Comparison of ENCODE assay signal across 16 cellular contexts in the genomic region with DNA sequence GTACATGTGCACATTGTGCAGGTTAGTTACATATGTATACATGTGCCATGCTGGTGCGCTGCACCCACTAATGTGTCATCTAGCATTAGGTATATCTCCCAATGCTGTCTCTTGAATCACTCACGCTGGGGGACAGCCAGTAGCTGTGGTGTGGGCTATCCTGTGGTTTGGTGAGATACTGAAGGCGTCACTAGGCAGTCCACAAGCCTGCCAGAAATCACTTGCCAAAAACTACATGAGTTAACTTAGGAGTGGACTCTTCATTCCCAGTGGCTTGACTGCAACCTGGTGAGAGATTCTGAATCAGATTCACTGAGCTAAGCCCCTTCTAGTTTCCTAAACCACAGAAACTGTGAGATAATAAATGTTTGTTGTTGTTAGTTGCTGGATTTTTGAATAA.
A peak's percentile ranks its signal among the peaks of the same experiment; 100 is the strongest.
DNase-seq lines count a peak whose midpoint lies in the region; ATAC-seq and TF ChIP-seq lines count a peak whose summit lies in the region.
"Had no signal": no experiment of that assay in that cellular context is flagged by ENCODE, and none has a peak within 500 bp of the region (broad histone marks: within the 10 kb centered on the region; RNA-seq: fewer than 3 reads in every experiment).

No MANE protein-coding gene starts in this region.

- no peaks in the 10 kb centered on the region for H3K36me3 Mint-ChIP-seq in activated CD8-positive, alpha-beta T cell treated with anti-CD3 and anti-CD28 coated beads for 36 hours (ENCODE audit: low read depth)
- H3K36me3 Mint-ChIP-seq in activated CD8-positive, alpha-beta T cell treated with anti-CD3 and anti-CD28 coated beads, Interleukin-2, amount 10 ng/mL, durations not matched to agents 7 days and 5 days (ENCODE audit: low read depth) = no peaks in the 10 kb centered on the region
- H3K36me3 Mint-ChIP-seq: activated CD8-positive, alpha-beta memory T cell treated with anti-CD3 and anti-CD28 coated beads, Interleukin-2, amount 10 ng/mL, durations not matched to agents 7 days and 5 days had no signal

- no peak overlapping the region for H3K9ac ChIP-seq in PC-3 (ENCODE audit: low read length)

- DNase-seq in activated CD8-positive, alpha-beta T cell treated with anti-CD3 and anti-CD28 coated beads for 36 hours = peak; percentile 18
- DNase-seq in activated CD8-positive, alpha-beta T cell treated with anti-CD3 and anti-CD28 coated beads, Interleukin-2, amount 10 ng/mL, durations not matched to agents 7 days and 5 days = no peak
- DNase-seq in PC-3 (peak; percentile 16), choroid plexus epithelial cell (ENCODE audit: low read depth) (peak; percentile 17), myocyte (ENCODE audit: low read depth) (peak; percentile 19), D341Med (ENCODE audit: low spot score) (no peak), CD1c-positive myeloid dendritic cell (ENCODE audit: extremely low spot score) (no peak), Kasumi-1 (lab: John Stamatoyannopoulos, UW) (no peak)
- DNase-seq: activated CD8-positive, alpha-beta memory T cell treated with anti-CD3 and anti-CD28 coated beads, Interleukin-2, amount 10 ng/mL, durations not matched to agents 7 days and 5 days; activated naive CD4-positive, alpha-beta T cell treated with anti-CD3 and anti-CD28 coated beads, Interleukin-2, amount 50 U/mL, for 16 hours; esophagus squamous epithelium; midbrain; NCI-H2171 treated with DMSO at 0.1 percent for 48 hours; NK-92 treated with Interleukin-12 subunit alpha and Interleukin-12 subunit beta, amount 100 ng/mL, for 24 hours; nucleus accumbens had no signal

- intact Hi-C loops in activated CD8-positive, alpha-beta T cell treated with anti-CD3 and anti-CD28 coated beads for 36 hours (cut with micrococcal nuclease) = no loop called here
- intact Hi-C loops in PC-3 (cut with micrococcal nuclease) = no loop called here

- H4K20me1 ChIP-seq in PC-3 (ENCODE audit: low read length) = no peaks in the 10 kb centered on the region

- TF ChIP-seq CTCF in activated CD8-positive, alpha-beta T cell treated with anti-CD3 and anti-CD28 coated beads for 36 hours (IDR thresholded peaks at IDR 0.05) = no peak
- TF ChIP-seq CTCF in PC-3 (conservative IDR thresholded peaks at IDR 0.05; ENCODE audit: low read depth, low read length) = no peak
- TF ChIP-seq CTCF in choroid plexus epithelial cell (conservative IDR thresholded peaks at IDR 0.05; ENCODE audit: low read depth, low read length) = no peak

- no peak overlapping the region for H2AFZ ChIP-seq in PC-3 (ENCODE audit: low read length)

- no peaks in the 10 kb centered on the region for H3K9me2 ChIP-seq in PC-3 (replicated peaks; ENCODE audit: low read length)

- no peaks in the 10 kb centered on the region for H3K27me3 ChIP-seq in PC-3 (ENCODE audit: low read length)
- H3K27me3 ChIP-seq: esophagus squamous epithelium had no signal

- no peaks in the 10 kb centered on the region for H3K9me3 Mint-ChIP-seq in activated CD8-positive, alpha-beta T cell treated with anti-CD3 and anti-CD28 coated beads for 36 hours
- H3K9me3 Mint-ChIP-seq in activated CD8-positive, alpha-beta T cell treated with anti-CD3 and anti-CD28 coated beads, Interleukin-2, amount 10 ng/mL, durations not matched to agents 7 days and 5 days (ENCODE audit: insufficient read depth) = no peaks in the 10 kb centered on the region

- no peak overlapping the region for H3K27ac Mint-ChIP-seq in activated CD8-positive, alpha-beta T cell treated with anti-CD3 and anti-CD28 coated beads for 36 hours
- H3K27ac Mint-ChIP-seq in activated CD8-positive, alpha-beta T cell treated with anti-CD3 and anti-CD28 coated beads, Interleukin-2, amount 10 ng/mL, durations not matched to agents 7 days and 5 days = no peak overlapping the region
- H3K27ac Mint-ChIP-seq: activated CD8-positive, alpha-beta memory T cell treated with anti-CD3 and anti-CD28 coated beads, Interleukin-2, amount 10 ng/mL, durations not matched to agents 7 days and 5 days had no signal

- H3K4me1 Mint-ChIP-seq in activated CD8-positive, alpha-beta T cell treated with anti-CD3 and anti-CD28 coated beads for 36 hours (ENCODE audit: low read depth) = peaks cover 3% of the 10 kb centered on the region
- H3K4me1 Mint-ChIP-seq in activated CD8-positive, alpha-beta T cell treated with anti-CD3 and anti-CD28 coated beads, Interleukin-2, amount 10 ng/mL, durations not matched to agents 7 days and 5 days (ENCODE audit: low read depth) = no peaks in the 10 kb centered on the region

- no peak overlapping the region for H3K4me3 ChIP-seq in PC-3 (ENCODE audit: low read length)
- no peak overlapping the region for H3K4me3 ChIP-seq in choroid plexus epithelial cell (ENCODE audit: low read depth, low read length)
- H3K4me3 ChIP-seq: esophagus squamous epithelium, skin epidermis had no signal

- no peak for ATAC-seq in activated CD8-positive, alpha-beta T cell treated with anti-CD3 and anti-CD28 coated beads for 36 hours
- ATAC-seq in activated CD8-positive, alpha-beta T cell treated with anti-CD3 and anti-CD28 coated beads, Interleukin-2, amount 10 ng/mL, durations not matched to agents 7 days and 5 days = no peak
- no peak for ATAC-seq in PC-3
- ATAC-seq: activated CD8-positive, alpha-beta memory T cell treated with anti-CD3 and anti-CD28 coated beads, Interleukin-2, amount 10 ng/mL, durations not matched to agents 7 days and 5 days had no signal

- peaks cover 8% of the 10 kb centered on the region for H3K4me1 ChIP-seq in PC-3 (ENCODE audit: insufficient read depth, low read length)

- CTCF ChIA-PET in activated CD8-positive, alpha-beta T cell treated with anti-CD3 and anti-CD28 coated beads for 36 hours (lab: Charles Lee) = no interaction called here
- CTCF ChIA-PET in activated CD8-positive, alpha-beta T cell treated with anti-CD3 and anti-CD28 coated beads, Interleukin-2, amount 10 ng/mL, durations not matched to agents 7 days and 5 days (lab: Charles Lee) = no interaction called here
- CTCF ChIA-PET in PC-3 (lab: Charles Lee) = no interaction called here

- BruUV-seq in PC-3 (replicated peaks; lab: Mats Ljungman, UMichigan) = no TSS peak

- no peak overlapping the region for H3K4me3 Mint-ChIP-seq in activated CD8-positive, alpha-beta T cell treated with anti-CD3 and anti-CD28 coated beads for 36 hours
- H3K4me3 Mint-ChIP-seq in activated CD8-positive, alpha-beta T cell treated with anti-CD3 and anti-CD28 coated beads, Interleukin-2, amount 10 ng/mL, durations not matched to agents 7 days and 5 days = no peak overlapping the region
- H3K4me3 Mint-ChIP-seq: activated CD8-positive, alpha-beta memory T cell treated with anti-CD3 and anti-CD28 coated beads, Interleukin-2, amount 10 ng/mL, durations not matched to agents 7 days and 5 days had no signal

- no peaks in the 10 kb centered on the region for H3F3A ChIP-seq in PC-3 (ENCODE audit: low read length, unreplicated experiment)

- H3K36me3 ChIP-seq in PC-3 (ENCODE audit: low read depth, low read length) = no peaks in the 10 kb centered on the region
- H3K36me3 ChIP-seq: esophagus squamous epithelium had no signal

- peaks cover 2% of the 10 kb centered on the region for H3K27me3 Mint-ChIP-seq in activated CD8-positive, alpha-beta T cell treated with anti-CD3 and anti-CD28 coated beads for 36 hours
- H3K27me3 Mint-ChIP-seq in activated CD8-positive, alpha-beta T cell treated with anti-CD3 and anti-CD28 coated beads, Interleukin-2, amount 10 ng/mL, durations not matched to agents 7 days and 5 days (ENCODE audit: low read depth) = peaks cover 3% of the 10 kb centered on the region

- H3K27ac ChIP-seq in PC-3 (ENCODE audit: low read length) = no peak overlapping the region
- H3K27ac ChIP-seq: esophagus squamous epithelium had no signal

- no peaks in the 10 kb centered on the region for H3K9me3 ChIP-seq in PC-3 (ENCODE audit: low read length)
- H3K9me3 ChIP-seq: esophagus squamous epithelium had no signal

- POLR2A ChIA-PET in activated CD8-positive, alpha-beta T cell treated with anti-CD3 and anti-CD28 coated beads for 36 hours (lab: Charles Lee) = no interaction called here
- POLR2A ChIA-PET in activated CD8-positive, alpha-beta T cell treated with anti-CD3 and anti-CD28 coated beads, Interleukin-2, amount 10 ng/mL, durations not matched to agents 7 days and 5 days (lab: Charles Lee) = no interaction called here
- POLR2A ChIA-PET in PC-3 (lab: Charles Lee; ENCODE audit: unreplicated experiment) = no interaction called here

- no peaks in the 10 kb centered on the region for H3K79me2 ChIP-seq in PC-3 (ENCODE audit: low read length)

- no peak overlapping the region for H3K4me2 ChIP-seq in PC-3 (ENCODE audit: low read length)

Comparison
In these comparisons a context has a peak if more than half of its experiments do, and no peak if none do; other contexts are left out.
1. DNase-seq: peak in activated CD8-positive, alpha-beta T cell treated with anti-CD3 and anti-CD28 coated beads for 36 hours (single experiment), PC-3 (single experiment), choroid plexus epithelial cell (single experiment) and myocyte (single experiment); none in activated CD8-positive, alpha-beta T cell treated with anti-CD3 and anti-CD28 coated beads, Interleukin-2, amount 10 ng/mL, durations not matched to agents 7 days and 5 days (single experiment), D341Med (single experiment), CD1c-positive myeloid dendritic cell (single experiment) and Kasumi-1 (0 of 2).